In genomic region chr3:169992781-169993180, GRCh38 we compare ENCODE assay signal across 1 cellular context.
TF ChIP-seq lines count a peak whose summit lies in the region.

No MANE protein-coding gene starts in this region.

TF ChIP-seq in IMR-90, 13 proteins besides CTCF, POLR2A, EP300 and RAD21:
- TF ChIP-seq ELK1 (IDR thresholded peaks at IDR 0.05; ENCODE audit: borderline replicate concordance, low read depth, low read length) (no peak), CHD1 (IDR thresholded peaks at IDR 0.05; ENCODE audit: low read depth, low read length) (no peak), MAFK (IDR thresholded peaks at IDR 0.05; ENCODE audit: low read depth, low read length) (no peak), MXI1 (IDR thresholded peaks at IDR 0.05; ENCODE audit: borderline replicate concordance, low read depth, low read length) (no peak), MAZ (IDR thresholded peaks at IDR 0.05; ENCODE audit: borderline replicate concordance, low read depth, low read length) (no peak), CEBPB (IDR thresholded peaks at IDR 0.05; ENCODE audit: low read depth, low read length) (no peak), BHLHE40 (IDR thresholded peaks at IDR 0.05; ENCODE audit: low read depth, low read length) (no peak), SMC3 (IDR thresholded peaks at IDR 0.05; ENCODE audit: low read depth, low read length) (no peak), NFE2L2 (IDR thresholded peaks at IDR 0.05; ENCODE audit: low read depth, low read length) (no peak), RFX5 (IDR thresholded peaks at IDR 0.05; ENCODE audit: low read depth, low read length) (no peak), FOS (IDR thresholded peaks at IDR 0.05; ENCODE audit: low read depth, low read length) (no peak), RCOR1 (IDR thresholded peaks at IDR 0.05; ENCODE audit: insufficient replicate concordance, low read length) (no peak), USF2 (IDR thresholded peaks at IDR 0.05; ENCODE audit: low read depth, low read length) (no peak)
